10 cellular contexts compared by ENCODE assay signal in genomic region chr18:35071819-35072247, GRCh38. TPM values are rescaled to one million over a fixed set of nuclear protein-coding genes. Genes with fewer than 3 reads are reported as not detected.
DNase-seq lines count a peak whose midpoint lies in the region; ATAC-seq lines count a peak whose summit lies in the region.
"Had no signal": no experiment of that assay in that cellular context is flagged by ENCODE, and none has a peak within 500 bp of the region (broad histone marks: within the 10 kb centered on the region; RNA-seq: fewer than 3 reads in every experiment).

No MANE protein-coding gene starts in this region.

- peaks cover 5 to 61% (median 21%) of the 10 kb centered on the region in 3 donors for H3K36me3 Mint-ChIP-seq in CD8-positive, alpha-beta memory T cell
- H3K36me3 Mint-ChIP-seq in activated CD4-positive, alpha-beta T cell treated with anti-CD3 and anti-CD28 coated beads, Interleukin-2, amount 10 ng/mL, durations not matched to agents 7 days and 5 days (ENCODE audit: low read depth) = peaks cover 24% of the 10 kb centered on the region

- H3K27ac Mint-ChIP-seq in CD8-positive, alpha-beta memory T cell = peak overlapping the region in 5 of 8 donors; percentile 24 to 65 (median 64)
- H3K27ac Mint-ChIP-seq in activated CD4-positive, alpha-beta T cell treated with anti-CD3 and anti-CD28 coated beads, Interleukin-2, amount 10 ng/mL, durations not matched to agents 7 days and 5 days = no peak overlapping the region

- H3K9me3 Mint-ChIP-seq in CD8-positive, alpha-beta memory T cell = no peaks in the 10 kb centered on the region
- no peaks in the 10 kb centered on the region for H3K9me3 Mint-ChIP-seq in activated CD4-positive, alpha-beta T cell treated with anti-CD3 and anti-CD28 coated beads, Interleukin-2, amount 10 ng/mL, durations not matched to agents 7 days and 5 days

- no peak overlapping the region for H3K4me3 ChIP-seq in CD8-positive, alpha-beta memory T cell (ENCODE audit: low read length)

- CTCF ChIA-PET in CD8-positive, alpha-beta memory T cell (lab: Charles Lee) = interaction anchor here (1.2 kb wide), 1 partner anchor 27 kb away, joined by 3 read pairs; no protein-coding TSS in a partner anchor
- CTCF ChIA-PET in activated CD4-positive, alpha-beta T cell treated with anti-CD3 and anti-CD28 coated beads, Interleukin-2, amount 10 ng/mL, durations not matched to agents 7 days and 5 days (lab: Charles Lee) = no interaction called here

- no peaks in the 10 kb centered on the region for H3K9me3 ChIP-seq in CD8-positive, alpha-beta memory T cell (ENCODE audit: low read length)

- H3K27me3 Mint-ChIP-seq in CD8-positive, alpha-beta memory T cell = peaks cover 0 to 1% of the 10 kb centered on the region in 2 donors
- no peaks in the 10 kb centered on the region for H3K27me3 Mint-ChIP-seq in activated CD4-positive, alpha-beta T cell treated with anti-CD3 and anti-CD28 coated beads, Interleukin-2, amount 10 ng/mL, durations not matched to agents 7 days and 5 days

- POLR2A ChIA-PET in CD8-positive, alpha-beta memory T cell (lab: Charles Lee) = no interaction called here
- POLR2A ChIA-PET in activated CD4-positive, alpha-beta T cell treated with anti-CD3 and anti-CD28 coated beads, Interleukin-2, amount 10 ng/mL, durations not matched to agents 7 days and 5 days (lab: Charles Lee) = no interaction called here

- H3K4me3 Mint-ChIP-seq in CD8-positive, alpha-beta memory T cell = no peak overlapping the region
- no peak overlapping the region for H3K4me3 Mint-ChIP-seq in activated CD4-positive, alpha-beta T cell treated with anti-CD3 and anti-CD28 coated beads, Interleukin-2, amount 10 ng/mL, durations not matched to agents 7 days and 5 days

- peaks cover 55 to 80% (median 61%) of the 10 kb centered on the region in 3 donors for H3K4me1 Mint-ChIP-seq in CD8-positive, alpha-beta memory T cell
- peaks cover 8% of the 10 kb centered on the region for H3K4me1 Mint-ChIP-seq in activated CD4-positive, alpha-beta T cell treated with anti-CD3 and anti-CD28 coated beads, Interleukin-2, amount 10 ng/mL, durations not matched to agents 7 days and 5 days

- H3K4me1 ChIP-seq in CD8-positive, alpha-beta memory T cell (ENCODE audit: insufficient read depth, low read length) = peaks cover 5% of the 10 kb centered on the region

- no peaks in the 10 kb centered on the region for H3K36me3 ChIP-seq in CD8-positive, alpha-beta memory T cell (ENCODE audit: insufficient read depth, low read length)

- DNase-seq in CD8-positive, alpha-beta memory T cell = no peak
- DNase-seq in Right ventricle myocardium superior (no peak), C1 segment of cervical spinal cord (lab: John Stamatoyannopoulos, UW) (no peak), NCI-H1417 (lab: John Stamatoyannopoulos, UW) (no peak), iPS-NIHi11 (ENCODE audit: low spot score) (no peak)
- no peak for DNase-seq in activated CD4-positive, alpha-beta T cell treated with anti-CD3 and anti-CD28 coated beads, Interleukin-2, amount 10 ng/mL, durations not matched to agents 7 days and 5 days
- DNase-seq: activated naive CD4-positive, alpha-beta T cell treated with anti-CD3 and anti-CD28 coated beads, Interleukin-2, amount 50 U/mL, for 16 hours had no signal

- intact Hi-C loops in Right ventricle myocardium superior (cut with DNase I) = no loop called here

- H3K27ac ChIP-seq in CD8-positive, alpha-beta memory T cell (ENCODE audit: low read depth, low read length) = no peak overlapping the region
- H3K27ac ChIP-seq: C4-2B had no signal

- H3K27me3 ChIP-seq in CD8-positive, alpha-beta memory T cell (ENCODE audit: insufficient read depth, low read length, poor library complexity, severe bottlenecking) = no peaks in the 10 kb centered on the region

- ATAC-seq in GM21367 (IDR thresholded peaks at IDR 0.05; ENCODE audit: unreplicated experiment) (peak; percentile 61), HG03439 (IDR thresholded peaks at IDR 0.05; ENCODE audit: unreplicated experiment) (peak; percentile 71), Right ventricle myocardium superior (ENCODE audit: poor library complexity) (peak; percentile 21)

RNA-seq across cellular contexts. Expression of gene MAPRE2, which starts 30.6 kb away (rescaled TPM):
- 10 to 100 TPM; 38.5 to 38.6 TPM for total RNA-seq in CD8-positive, alpha-beta memory T cell
- 80.4 TPM for polyA plus RNA-seq in CD8-positive, alpha-beta memory T cell
- 101 TPM for total RNA-seq in Right ventricle myocardium superior
- total RNA-seq in activated CD4-positive, alpha-beta T cell treated with anti-CD3 and anti-CD28 coated beads, Interleukin-2, amount 10 ng/mL, durations not matched to agents 7 days and 5 days = 10 to 100 TPM; 48.6 to 61.9 TPM

Comparison
In these comparisons a context has a peak if more than half of its experiments do, and no peak if none do; other contexts are left out.
1. ATAC-seq: peak in every context shown above with its lines; median percentile 71 in HG03439; 61 in GM21367; 21 in Right ventricle myocardium superior.